Comparison of ENCODE assay signal across 8 cellular contexts in the genomic region with DNA sequence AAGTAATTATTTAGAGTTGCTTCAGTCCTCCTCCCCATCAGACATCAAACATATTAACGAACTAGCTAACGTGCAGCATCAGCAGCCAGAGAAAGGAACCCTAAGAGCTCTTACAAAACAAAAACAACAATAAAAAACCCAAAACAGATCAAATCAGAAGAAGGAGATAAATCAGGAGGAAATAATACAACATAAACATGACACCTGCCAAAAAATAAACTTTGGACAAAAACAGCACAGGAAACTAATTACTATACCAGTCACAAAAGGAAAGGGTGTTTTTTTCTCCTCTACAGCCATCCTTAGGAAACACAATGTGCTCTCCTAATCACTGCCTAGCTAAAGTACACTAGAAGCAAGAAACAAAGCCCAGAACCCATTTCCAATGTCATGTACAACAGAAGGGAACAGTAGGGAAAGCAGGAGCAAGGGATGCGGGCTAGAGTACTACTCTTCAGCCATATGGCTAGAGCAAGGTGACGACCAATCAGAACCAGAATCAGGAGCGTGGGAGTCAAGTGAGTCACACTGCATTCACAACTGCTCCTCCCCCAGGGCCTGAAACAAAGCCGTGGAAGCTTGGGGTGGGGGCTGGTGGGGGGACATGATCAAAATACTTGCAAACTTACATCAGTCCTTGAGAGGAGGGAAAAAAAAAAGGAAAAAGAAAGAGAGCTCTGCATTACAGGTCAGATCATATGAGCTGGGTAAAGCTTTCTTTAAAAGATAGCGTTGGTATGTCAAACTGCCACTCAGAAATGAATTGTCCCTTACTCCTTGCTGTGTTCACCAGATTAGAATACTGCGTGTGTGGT.
DNase-seq lines count a peak whose midpoint lies in the region; ATAC-seq and TF ChIP-seq lines count a peak whose summit lies in the region.

No MANE protein-coding gene starts in this region.

- H3K4me1 Mint-ChIP-seq in activated T-cell treated with anti-CD3 and anti-CD28 coated beads, Interleukin-2, amount 50 U/mL, for 24 hours (ENCODE audit: low read depth) = peaks cover 32% of the 10 kb centered on the region

- TF ChIP-seq CTCF in heart right ventricle (IDR thresholded peaks at IDR 0.05) = no peak

- H3K36me3 ChIP-seq in heart right ventricle = peaks cover 0 to 21% (median 7%) of the 10 kb centered on the region in 9 donors

- H3K9me3 Mint-ChIP-seq in activated T-cell treated with anti-CD3 and anti-CD28 coated beads, Interleukin-2, amount 50 U/mL, for 24 hours = no peaks in the 10 kb centered on the region

- H3K27me3 ChIP-seq in heart right ventricle = no peaks in the 10 kb centered on the region

- intact Hi-C loops in heart right ventricle (cut with DNase I) = loop anchor here in 1 of 10 donors (1.0 kb wide), 1 partner anchor 10 kb away; no protein-coding TSS in a partner anchor

- H3K27me3 Mint-ChIP-seq in activated T-cell treated with anti-CD3 and anti-CD28 coated beads, Interleukin-2, amount 50 U/mL, for 24 hours = no peaks in the 10 kb centered on the region

- peak overlapping the region; percentile 62 for H3K27ac Mint-ChIP-seq in activated T-cell treated with anti-CD3 and anti-CD28 coated beads, Interleukin-2, amount 50 U/mL, for 24 hours

- peaks cover 20% of the 10 kb centered on the region for H3K36me3 Mint-ChIP-seq in activated T-cell treated with anti-CD3 and anti-CD28 coated beads, Interleukin-2, amount 50 U/mL, for 24 hours (ENCODE audit: low read depth)

- H3K9me3 ChIP-seq in heart right ventricle = no peaks in the 10 kb centered on the region

- DNase-seq in activated T-cell treated with anti-CD3 and anti-CD28 coated beads for 24 hours (ENCODE audit: low read depth) (peak; percentile 9), activated T-cell treated with anti-CD3 and anti-CD28 coated beads for 4 hours (no peak), heart right ventricle (peak in 1 of 2 donors; percentile 63), T-helper 9 cell (no peak)
- DNase-seq in activated T-cell treated with anti-CD3 and anti-CD28 coated beads, Interleukin-2, amount 50 U/mL, for 24 hours = peak; percentile 53
- DNase-seq in stimulated activated CD4-positive, alpha-beta T cell treated with anti-CD3 and anti-CD28 coated beads, Interleukin-1b, Interleukin-23, amount 100 ng/mL, for 24 hours (ENCODE audit: low read depth in 4 of 4, low spot score in 1 of 4) = peak in 3 of 4 experiments; percentile 14 to 23 (median 21)

- peak; percentile 45 to 92 (median 84) for ATAC-seq in heart right ventricle
- no peak for ATAC-seq in HG03280 (IDR thresholded peaks at IDR 0.05; ENCODE audit: unreplicated experiment)
- ATAC-seq in HG03432 (IDR thresholded peaks at IDR 0.05; ENCODE audit: unreplicated experiment) = no peak

- H3K27ac ChIP-seq in heart right ventricle = peak overlapping the region in 4 of 10 donors; percentile 53 to 61 (median 55)

- 20 to 21% methylated on average over 8 of the region's 8 CpGs for WGBS in heart right ventricle, 2 donors

- H3K4me1 ChIP-seq in heart right ventricle = peaks cover 9 to 64% (median 34%) of the 10 kb centered on the region in 9 donors

- no peak overlapping the region for H3K4me3 Mint-ChIP-seq in activated T-cell treated with anti-CD3 and anti-CD28 coated beads, Interleukin-2, amount 50 U/mL, for 24 hours

- H3K4me3 ChIP-seq in heart right ventricle = peak overlapping the region in 1 of 10 donors; percentile 16

Comparison
In these comparisons a context has a peak if more than half of its experiments do, and no peak if none do; other contexts are left out.
1. DNase-seq: peak in activated T-cell treated with anti-CD3 and anti-CD28 coated beads for 24 hours (single experiment), activated T-cell treated with anti-CD3 and anti-CD28 coated beads, Interleukin-2, amount 50 U/mL, for 24 hours (single experiment) and stimulated activated CD4-positive, alpha-beta T cell treated with anti-CD3 and anti-CD28 coated beads, Interleukin-1b, Interleukin-23, amount 100 ng/mL, for 24 hours (3 of 4); none in activated T-cell treated with anti-CD3 and anti-CD28 coated beads for 4 hours (single experiment) and T-helper 9 cell (single experiment).
2. ATAC-seq: peak in heart right ventricle (8 of 8); none in HG03280 (single experiment) and HG03432 (single experiment).